In genomic region chr3:43043793-43044192, GRCh38 we compare ENCODE assay signal across 21 cellular contexts.
"Had no signal": no experiment of that assay in that cellular context is flagged by ENCODE, and none has a peak within 500 bp of the region (broad histone marks: within the 10 kb centered on the region; RNA-seq: fewer than 3 reads in every experiment).

No MANE protein-coding gene starts in this region.

- H3K4me3 ChIP-seq: cardiac muscle cell, esophagus squamous epithelium, lung, pancreas, prostate gland, right lobe of liver, tibial artery, upper lobe of left lung, vagina had no signal

- DNase-seq: cortex of kidney; effector memory CD4-positive, alpha-beta T cell; esophagus squamous epithelium; foreskin keratinocyte; immature natural killer cell; mesendoderm; naive thymus-derived CD8-positive, alpha-beta T cell; pancreas; right lobe of liver; stimulated activated CD4-positive, alpha-beta T cell treated with anti-CD3 and anti-CD28 coated beads, Interleukin-4, amount 100 ng/mL, for 1 hour; stimulated activated CD8-positive, alpha-beta memory T cell treated with anti-CD3 and anti-CD28 coated beads, Interleukin-4, amount 100 ng/mL, for 48 hours; stimulated activated naive CD8-positive, alpha-beta T cell treated with anti-CD3 and anti-CD28 coated beads, Interleukin-15, Interleukin-2, amounts not matched to agents 100 U/mL and 50 U/mL, for 24 hours; tibial artery; upper lobe of left lung had no signal

- ATAC-seq: foreskin keratinocyte; naive thymus-derived CD8-positive, alpha-beta T cell; stimulated activated effector memory CD8-positive, alpha-beta T cell treated with anti-CD3 and anti-CD28 coated beads, Interleukin-12 subunit alpha, Interleukin-12 subunit beta, amount 100 ng/mL, for 72 hours had no signal

- H3K9me3 ChIP-seq: pancreas, prostate gland, right lobe of liver, vagina had no signal

- H3K27ac ChIP-seq: cardiac muscle cell, epithelial cell of prostate, foreskin keratinocyte, neutrophil, pancreas, prostate gland, tibial artery, upper lobe of left lung, vagina had no signal

- H3K36me3 ChIP-seq: cardiac muscle cell, esophagus squamous epithelium, neutrophil, pancreas, prostate gland, right lobe of liver, upper lobe of left lung had no signal

- H3K27me3 ChIP-seq: cardiac muscle cell, esophagus squamous epithelium, neutrophil, pancreas, right lobe of liver, tibial artery, upper lobe of left lung, vagina had no signal

- H3K4me1 ChIP-seq: foreskin keratinocyte, pancreas, prostate gland, upper lobe of left lung, vagina had no signal
